In the genomic region with DNA sequence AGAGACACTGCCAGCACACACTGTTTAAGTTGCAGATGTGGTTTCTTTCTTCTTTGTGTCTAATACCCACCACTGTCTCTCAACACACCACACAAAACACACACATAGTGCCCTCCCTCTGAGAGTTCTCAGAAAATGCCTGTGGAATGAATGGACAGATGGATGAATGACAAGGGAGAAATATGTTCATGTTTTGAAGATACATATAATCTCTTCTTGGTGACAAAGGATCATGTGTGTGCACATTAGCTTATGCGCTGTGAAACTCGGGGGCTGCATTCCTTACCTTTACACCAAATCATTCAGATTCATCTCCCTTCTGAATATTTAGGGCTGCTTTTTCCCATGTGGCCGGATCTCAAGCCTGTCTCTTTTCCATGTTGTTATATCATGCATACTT, we compare ENCODE assay signal across 18 cellular contexts.
DNase-seq lines count a peak whose midpoint lies in the region; TF ChIP-seq lines count a peak whose summit lies in the region.
"Had no signal": no experiment of that assay in that cellular context is flagged by ENCODE, and none has a peak within 500 bp of the region (broad histone marks: within the 10 kb centered on the region; RNA-seq: fewer than 3 reads in every experiment).

No MANE protein-coding gene starts in this region.

- H3K9me3 ChIP-seq in PC-9 (ENCODE audit: insufficient read depth, low read depth) (no peaks in the 10 kb centered on the region; the same call in none of the 2 replicates), osteoblast (ENCODE audit: low read depth, low read length) (no peaks in the 10 kb centered on the region)
- H3K9me3 ChIP-seq: BE2C, SJSA1 had no signal

- H3F3A ChIP-seq in PC-9 (ENCODE audit: insufficient read depth, low read depth) = peaks cover 6% of the 10 kb centered on the region

- H3K36me3 Mint-ChIP-seq in chondrocyte (ENCODE audit: low read depth) (peaks cover 7% of the 10 kb centered on the region), nephron progenitor cell (ENCODE audit: low read depth) (no peaks in the 10 kb centered on the region)
- H3K36me3 Mint-ChIP-seq: CD4-positive, CD25-positive, alpha-beta regulatory T cell had no signal

- H3K4me1 Mint-ChIP-seq in chondrocyte (ENCODE audit: low read depth) (peaks cover 58% of the 10 kb centered on the region), nephron progenitor cell (no peaks in the 10 kb centered on the region)
- H3K4me1 Mint-ChIP-seq: CD4-positive, CD25-positive, alpha-beta regulatory T cell had no signal

- CTCF ChIA-PET in PC-9 (lab: Charles Lee) = no interaction called here

- H3K4me1 ChIP-seq in PC-9 (replicated peaks; ENCODE audit: insufficient read depth) = peaks cover 9% of the 10 kb centered on the region
- peaks cover 16% of the 10 kb centered on the region for H3K4me1 ChIP-seq in osteoblast (ENCODE audit: insufficient read depth, low read length)
- H3K4me1 ChIP-seq: BE2C had no signal

- BruUV-seq in PC-9 (replicated peaks; lab: Mats Ljungman, UMichigan) = TSS peak; percentile 5

- H3K27me3 Mint-ChIP-seq in chondrocyte (ENCODE audit: low read depth) = no peaks in the 10 kb centered on the region
- H3K27me3 Mint-ChIP-seq in nephron progenitor cell (ENCODE audit: low read depth, poor library complexity) = no peaks in the 10 kb centered on the region
- H3K27me3 Mint-ChIP-seq: CD4-positive, CD25-positive, alpha-beta regulatory T cell had no signal

- H3K27me3 ChIP-seq in PC-9 (ENCODE audit: insufficient read depth, low read depth) (no peaks in the 10 kb centered on the region), osteoblast (ENCODE audit: insufficient read depth, low read length) (no peaks in the 10 kb centered on the region)
- H3K27me3 ChIP-seq: SJSA1 had no signal

- H3K27ac ChIP-seq in PC-9 = no peak overlapping the region
- peak overlapping the region; percentile 38 for H3K27ac ChIP-seq in osteoblast (ENCODE audit: low read depth, low read length)
- H3K27ac ChIP-seq: SJSA1 had no signal

- H3K9me3 Mint-ChIP-seq in chondrocyte (ENCODE audit: low read depth) = no peaks in the 10 kb centered on the region
- no peaks in the 10 kb centered on the region for H3K9me3 Mint-ChIP-seq in nephron progenitor cell
- H3K9me3 Mint-ChIP-seq: CD4-positive, CD25-positive, alpha-beta regulatory T cell had no signal

- no peaks in the 10 kb centered on the region for H3K9me2 ChIP-seq in PC-9 (ENCODE audit: insufficient read depth)

- H3K36me3 ChIP-seq in PC-9 (ENCODE audit: low read depth) = peaks cover 12% of the 10 kb centered on the region
- peaks cover 19% of the 10 kb centered on the region for H3K36me3 ChIP-seq in osteoblast (ENCODE audit: insufficient read depth, low read length)
- H3K36me3 ChIP-seq: BE2C, SJSA1 had no signal

- H3K4me3 Mint-ChIP-seq in chondrocyte (ENCODE audit: unreplicated experiment) = no peak overlapping the region
- no peak overlapping the region for H3K4me3 Mint-ChIP-seq in nephron progenitor cell
- H3K4me3 Mint-ChIP-seq: CD4-positive, CD25-positive, alpha-beta regulatory T cell had no signal

- peaks cover 19% of the 10 kb centered on the region for H3K79me2 ChIP-seq in PC-9 (ENCODE audit: low read depth)
- peaks cover 86% of the 10 kb centered on the region for H3K79me2 ChIP-seq in osteoblast (ENCODE audit: insufficient read depth, low read length)

- TF ChIP-seq CTCF in PC-9 (conservative IDR thresholded peaks at IDR 0.05) (no peak), chondrocyte (IDR thresholded peaks at IDR 0.05) (no peak), osteoblast (IDR thresholded peaks at IDR 0.05; ENCODE audit: extremely low read depth, low read depth, low read length) (no peak), nephron progenitor cell (IDR thresholded peaks at IDR 0.05) (no peak)

- no peaks in the 10 kb centered on the region for H4K20me1 ChIP-seq in PC-9 (ENCODE audit: insufficient read depth)
- H4K20me1 ChIP-seq in osteoblast (ENCODE audit: insufficient read depth, low read length) = no peaks in the 10 kb centered on the region

- peak; percentile 29 for DNase-seq in HCEC 1CT
- no peak for DNase-seq in PC-9
- DNase-seq in chondrocyte (ENCODE audit: low spot score) = no peak
- peak; percentile 77 for DNase-seq in osteoblast (ENCODE audit: insufficient read length, low spot score, missing footprints)
- no peak for DNase-seq in nephron progenitor cell
- DNase-seq in DMS 273 (lab: John Stamatoyannopoulos, UW; ENCODE audit: unreplicated experiment) = no peak
- no peak for DNase-seq in NCI-H1048 (lab: John Stamatoyannopoulos, UW)
- DNase-seq in C1 segment of cervical spinal cord (lab: John Stamatoyannopoulos, UW) = no peak
- DNase-seq: BE2C; CD4-positive, CD25-positive, alpha-beta regulatory T cell; COR-L47; DMS153; KBM-7; NCI-H1092 treated with DMSO at 0.1 percent for 48 hours; NCI-H2081; NCI-H2171 treated with DMSO at 0.1 percent for 48 hours; NCI-H524 treated with DMSO at 0.1 percent for 48 hours had no signal

- POLR2A ChIA-PET in PC-9 (lab: Charles Lee; ENCODE audit: unreplicated experiment) = interaction anchor here (0.6 kb wide), 1 partner anchor 80 kb away, joined by 4 read pairs; no protein-coding TSS in a partner anchor

- H3K4me2 ChIP-seq in PC-9 (no peak overlapping the region), osteoblast (ENCODE audit: insufficient read depth, low read length) (no peak overlapping the region)

- no peak overlapping the region for H2AFZ ChIP-seq in PC-9
- no peak overlapping the region for H2AFZ ChIP-seq in osteoblast (ENCODE audit: low read length)

- H3K4me3 ChIP-seq in PC-9 = no peak overlapping the region
- H3K4me3 ChIP-seq in osteoblast (ENCODE audit: insufficient read depth, low read length) = no peak overlapping the region
- H3K4me3 ChIP-seq: SJSA1 had no signal

- H3K27ac Mint-ChIP-seq in chondrocyte (ENCODE audit: unreplicated experiment) = peak overlapping the region; percentile 15
- H3K27ac Mint-ChIP-seq in nephron progenitor cell = no peak overlapping the region
- H3K27ac Mint-ChIP-seq: CD4-positive, CD25-positive, alpha-beta regulatory T cell had no signal

- intact Hi-C loops in PC-9 (cut with micrococcal nuclease; ENCODE audit: unreplicated experiment) = no loop called here

Comparison
In these comparisons a context has a peak if more than half of its experiments do, and no peak if none do; other contexts are left out.
1. DNase-seq: peak in HCEC 1CT (single experiment) and osteoblast (single experiment); none in PC-9 (0 of 2), chondrocyte (single experiment), nephron progenitor cell (single experiment), DMS 273 (single experiment), NCI-H1048 (single experiment) and C1 segment of cervical spinal cord (0 of 14).